ENCODE assay signal across 33 cellular contexts in the genomic region with DNA sequence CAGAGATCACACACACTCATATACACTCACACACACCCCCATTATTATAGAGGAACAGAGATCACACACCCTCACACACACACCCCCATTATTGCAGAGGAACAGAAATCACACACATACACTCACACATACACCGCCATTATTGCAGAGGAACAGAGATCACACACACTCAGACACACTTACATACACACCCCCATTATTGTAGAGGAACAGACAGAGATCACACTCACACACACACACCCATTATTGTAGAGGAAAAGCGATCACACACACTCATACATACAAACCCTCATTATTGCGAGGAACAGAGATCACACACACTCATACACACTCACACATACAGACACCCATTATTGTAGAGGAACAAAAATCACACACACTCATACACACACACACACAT.
"Had no signal": no experiment of that assay in that cellular context is flagged by ENCODE, and none has a peak within 500 bp of the region (broad histone marks: within the 10 kb centered on the region; RNA-seq: fewer than 3 reads in every experiment).

No MANE protein-coding gene starts in this region.

- H3K4me3 ChIP-seq: adrenal gland, body of pancreas, breast epithelium, PC-9 had no signal

- H3K36me3 ChIP-seq: adrenal gland, breast epithelium had no signal

- H3K4me2 ChIP-seq: PC-9 had no signal

- H2AFZ ChIP-seq: PC-9 had no signal

- H3K9me3 ChIP-seq: adrenal gland had no signal

- ATAC-seq: activated naive CD4-positive, alpha-beta T cell treated with anti-CD3 and anti-CD28 coated beads, Interleukin-2, amount 50 U/mL, for 72 hours; activated T-cell treated with anti-CD3 and anti-CD28 coated beads, Interleukin-2, amount 50 U/mL, for 4 hours; body of pancreas; Right ventricle myocardium inferior had no signal

- H3K27ac ChIP-seq: adrenal gland, body of pancreas, breast epithelium, PC-9, RWPE1, VCaP had no signal

- H3K4me1 ChIP-seq: adrenal gland, body of pancreas, breast epithelium had no signal

- DNase-seq: activated B cell treated with CpG ODN at 0.5 μM for 24 hours; activated CD4-positive, alpha-beta memory T cell treated with anti-CD3 and anti-CD28 coated beads for 36 hours; activated CD4-positive, alpha-beta T cell treated with anti-CD3 and anti-CD28 coated beads for 4 hours; activated CD4-positive, alpha-beta T cell treated with anti-CD3 and anti-CD28 coated beads, Interleukin-2, amount 50 U/mL, for 1 hour; activated CD4-positive, CD25-positive, alpha-beta regulatory T cell treated with anti-CD3 and anti-CD28 coated beads, Interleukin-2, amount 50 U/mL, for 72 hours; activated CD8-positive, alpha-beta memory T cell treated with anti-CD3 and anti-CD28 coated beads, Interleukin-2, amount 50 U/mL, for 4 hours; activated gamma-delta T cell treated with Interleukin-2 at 50 U/mL for 16 hours; activated naive CD4-positive, alpha-beta T cell treated with anti-CD3 and anti-CD28 coated beads for 36 hours; activated T-cell treated with anti-CD3 and anti-CD28 coated beads for 4 hours; activated T-cell treated with anti-CD3 and anti-CD28 coated beads, Interleukin-2, amount 50 U/mL, for 4 hours; adrenal gland; body of pancreas; cerebellar nuclear complex; MM.1S; MV-4-11; NCI-H1092; NCI-H1436 treated with DMSO at 0.1 percent for 48 hours; NCI-H1694 treated with DMSO at 0.1 percent for 48 hours; NCI-H2029; NCI-H345; NCI-H510A; NCI-H526; NCI-H748 treated with DMSO at 0.1 percent for 48 hours; PC-9; SW 1271; T-helper 1 cell; T-helper 2 cell; T-helper 9 cell had no signal
